In genomic region chr13:63972328-63972727, GRCh38 we compare ENCODE assay signal across 28 cellular contexts.
"Had no signal": no experiment of that assay in that cellular context is flagged by ENCODE, and none has a peak within 500 bp of the region (broad histone marks: within the 10 kb centered on the region; RNA-seq: fewer than 3 reads in every experiment).

No MANE protein-coding gene starts in this region.

- H3K4me1 ChIP-seq: neural progenitor cell, parathyroid adenoma, psoas muscle, right lobe of liver, sigmoid colon, stomach, thyroid gland, tibial nerve, upper lobe of left lung, vagina had no signal

- H3K27me3 ChIP-seq: neural progenitor cell, ovary, right lobe of liver, sigmoid colon, stomach, thyroid gland, tibial nerve, upper lobe of left lung, vagina had no signal

- FAIRE-seq: small intestine, urothelium cell line had no signal

- H3K9ac ChIP-seq: neural progenitor cell, parathyroid adenoma had no signal

- H2AFZ ChIP-seq: neural progenitor cell, parathyroid adenoma had no signal

- H3K9me3 Mint-ChIP-seq: nephron progenitor cell, neural progenitor cell had no signal

- H3K9me3 ChIP-seq: ovary, psoas muscle, right lobe of liver, sigmoid colon, stomach, thoracic aorta, thyroid gland, tibial nerve, upper lobe of left lung, vagina had no signal

- H3K79me2 ChIP-seq: parathyroid adenoma had no signal

- H3K36me3 Mint-ChIP-seq: naive thymus-derived CD8-positive, alpha-beta T cell; natural killer cell treated with Interleukin-12 subunit alpha and Interleukin-12 subunit beta and Interleukin-15 and Interleukin-18, amount 100 ng/mL, for 72 hours; neural progenitor cell; stimulated activated effector memory CD8-positive, alpha-beta T cell treated with anti-CD3 and anti-CD28 coated beads, Interleukin-12 subunit alpha, Interleukin-12 subunit beta, amount 100 ng/mL, for 72 hours; stimulated activated naive B cell treated with anti-CD40 and anti-IgM and Interleukin-4, amounts not matched to agents 10 μg/mL and 1 μg/mL and 100 μg/mL, for 72 hours had no signal

- H3K4me2 ChIP-seq: neural progenitor cell had no signal

- H3K27me3 Mint-ChIP-seq: naive thymus-derived CD8-positive, alpha-beta T cell; natural killer cell treated with Interleukin-12 subunit alpha and Interleukin-12 subunit beta and Interleukin-15 and Interleukin-18, amount 100 ng/mL, for 72 hours; progenitor cell of endocrine pancreas; stimulated activated naive B cell treated with anti-CD40 and anti-IgM and Interleukin-4, amounts not matched to agents 10 μg/mL and 1 μg/mL and 100 μg/mL, for 72 hours; stimulated activated naive CD8-positive, alpha-beta T cell treated with anti-CD3 and anti-CD28 coated beads, Interleukin-15, Interleukin-2, amounts not matched to agents 100 ng/mL and 50 ng/mL, for 24 hours had no signal

- DNase-seq: naive thymus-derived CD8-positive, alpha-beta T cell; nephron progenitor cell; ovary; psoas muscle; right cardiac atrium; right lobe of liver; sigmoid colon; small intestine; stimulated activated CD4-positive, alpha-beta T cell treated with anti-CD3 and anti-CD28 coated beads, Interleukin-15, amount 100 ng/mL, for 24 hours; stimulated activated CD4-positive, alpha-beta T cell treated with anti-CD3 and anti-CD28 coated beads, Interleukin-2, amount 100 ng/mL, for 24 hours; stimulated activated CD4-positive, alpha-beta T cell treated with anti-CD3 and anti-CD28 coated beads, Interleukin-2, amount 100 ng/mL, for 48 hours; stimulated activated CD4-positive, alpha-beta T cell treated with anti-CD3 and anti-CD28 coated beads, Interleukin-4, amount 100 ng/mL, for 24 hours; stimulated activated naive B cell treated with anti-CD40 and anti-IgM and Interleukin-4, amounts not matched to agents 10 μg/mL and 1 μg/mL and 100 μg/mL, for 72 hours; stimulated activated naive CD4-positive, alpha-beta T cell treated with Interleukin-2 at 50 U/mL for 16 hours; stomach; thyroid gland; trophoblast cell; upper lobe of left lung had no signal

- H3K4me1 Mint-ChIP-seq: naive thymus-derived CD8-positive, alpha-beta T cell; nephron progenitor cell; neural progenitor cell; stimulated activated effector memory CD8-positive, alpha-beta T cell treated with anti-CD3 and anti-CD28 coated beads, Interleukin-12 subunit alpha, Interleukin-12 subunit beta, amount 100 ng/mL, for 72 hours; stimulated activated naive B cell treated with anti-CD40 and anti-IgM and Interleukin-4, amounts not matched to agents 10 μg/mL and 1 μg/mL and 100 μg/mL, for 72 hours had no signal

- H3K27ac ChIP-seq: neural progenitor cell, ovary, parathyroid adenoma, psoas muscle, right lobe of liver, sigmoid colon, stomach, thoracic aorta, thyroid gland, tibial nerve, upper lobe of left lung, vagina had no signal

- H3K4me3 ChIP-seq: neural progenitor cell, ovary, psoas muscle, right lobe of liver, sigmoid colon, stomach, thoracic aorta, thyroid gland, tibial nerve, upper lobe of left lung, vagina had no signal

- H3K36me3 ChIP-seq: neural progenitor cell, ovary, right lobe of liver, sigmoid colon, stomach, thoracic aorta, thyroid gland, tibial nerve, upper lobe of left lung, vagina had no signal

- H3K27ac Mint-ChIP-seq: naive thymus-derived CD8-positive, alpha-beta T cell; natural killer cell treated with Interleukin-12 subunit alpha and Interleukin-12 subunit beta and Interleukin-15 and Interleukin-18, amount 100 ng/mL, for 72 hours; nephron progenitor cell; neural progenitor cell; progenitor cell of endocrine pancreas; stimulated activated effector memory CD8-positive, alpha-beta T cell treated with anti-CD3 and anti-CD28 coated beads, Interleukin-12 subunit alpha, Interleukin-12 subunit beta, amount 100 ng/mL, for 72 hours; stimulated activated naive B cell treated with anti-CD40 and anti-IgM and Interleukin-4, amounts not matched to agents 10 μg/mL and 1 μg/mL and 100 μg/mL, for 72 hours; stimulated activated naive CD8-positive, alpha-beta T cell treated with anti-CD3 and anti-CD28 coated beads, Interleukin-15, Interleukin-2, amounts not matched to agents 100 ng/mL and 50 ng/mL, for 24 hours had no signal

- H3K4me3 Mint-ChIP-seq: naive thymus-derived CD8-positive, alpha-beta T cell; natural killer cell treated with Interleukin-12 subunit alpha and Interleukin-12 subunit beta and Interleukin-15 and Interleukin-18, amount 100 ng/mL, for 72 hours; nephron progenitor cell; neural progenitor cell; stimulated activated effector memory CD8-positive, alpha-beta T cell treated with anti-CD3 and anti-CD28 coated beads, Interleukin-12 subunit alpha, Interleukin-12 subunit beta, amount 100 ng/mL, for 72 hours; stimulated activated naive B cell treated with anti-CD40 and anti-IgM and Interleukin-4, amounts not matched to agents 10 μg/mL and 1 μg/mL and 100 μg/mL, for 72 hours; stimulated activated naive CD8-positive, alpha-beta T cell treated with anti-CD3 and anti-CD28 coated beads, Interleukin-15, Interleukin-2, amounts not matched to agents 100 ng/mL and 50 ng/mL, for 24 hours had no signal
